ENCODE assay signal across 8 cellular contexts in the genomic region with DNA sequence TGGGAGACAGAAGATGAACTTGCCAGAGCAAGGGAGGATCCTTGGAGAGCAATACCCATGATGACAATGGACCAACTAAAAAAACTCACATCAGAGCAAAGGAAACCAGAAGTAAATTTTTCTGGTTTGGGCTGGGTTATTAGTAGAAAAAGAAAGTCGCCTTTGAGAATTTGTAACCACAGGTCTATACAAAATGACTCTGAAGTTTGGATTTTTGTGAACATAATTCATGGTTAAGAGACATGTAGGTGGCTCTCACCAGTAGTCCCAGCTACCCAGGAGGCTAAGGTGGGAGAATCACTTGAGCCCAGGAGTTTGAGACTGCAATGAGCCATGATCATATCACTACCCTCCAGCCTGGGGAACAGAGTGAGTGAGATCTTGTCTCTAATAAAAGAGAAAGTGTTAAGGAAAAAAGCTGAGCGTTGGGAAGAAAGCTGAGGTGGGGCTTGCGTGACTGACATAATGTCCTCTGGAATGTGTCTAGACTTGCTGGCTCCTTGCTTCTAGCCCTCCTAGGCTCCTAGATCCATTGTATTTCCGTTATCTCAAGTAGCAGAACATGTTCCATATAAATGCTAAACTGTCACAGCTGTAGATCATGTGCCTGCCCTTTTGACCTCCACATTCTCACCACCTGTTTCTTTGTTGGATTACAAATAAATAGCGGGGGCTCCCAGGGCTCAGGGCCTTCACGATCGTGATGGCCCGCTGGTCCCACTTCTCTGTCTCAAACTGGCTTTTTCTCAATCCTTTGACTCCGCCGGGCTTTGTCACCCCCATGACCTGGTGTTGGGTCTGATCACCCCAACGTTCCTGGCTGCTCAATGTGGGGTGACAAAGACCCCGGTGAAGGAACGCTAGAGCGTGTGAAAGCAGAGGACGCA. TPM values are rescaled to one million over a fixed set of nuclear protein-coding genes. Genes with fewer than 3 reads are reported as not detected.
DNase-seq lines count a peak whose midpoint lies in the region; ATAC-seq and TF ChIP-seq lines count a peak whose summit lies in the region.

No MANE protein-coding gene starts in this region.

- in situ Hi-C loops in GM13976 (cut with MboI; ENCODE audit: low sequenced_read_pairs, unreplicated experiment), result no loop called here

- H3K27ac ChIP-seq in hepatocyte, result peak overlapping the region; percentile 15

- DNase-seq in GM13976 (ENCODE audit: low spot score) (peak; percentile 38), LHCN-M2 (ENCODE audit: low read depth) (peak; percentile 83), hepatocyte (ENCODE audit: low spot score) (no peak), T-helper 9 cell (no peak), GM19238 (ENCODE audit: insufficient read length, low spot score) (no peak), Ammon's horn (ENCODE audit: low spot score) (no peak)
- DNase-seq in activated CD4-positive, alpha-beta T cell treated with anti-CD3 and anti-CD28 coated beads, Interleukin-2, amount 50 U/mL, for 1 hour, result no peak

- no peaks in the 10 kb centered on the region for H4K20me1 ChIP-seq in hepatocyte (ENCODE audit: insufficient read depth, poor library complexity, severe bottlenecking)

- no peak overlapping the region for H2AFZ ChIP-seq in hepatocyte

- peaks cover 13% of the 10 kb centered on the region for H3K4me1 ChIP-seq in hepatocyte (ENCODE audit: insufficient read depth)

- H3K4me3 ChIP-seq in hepatocyte, result no peak overlapping the region

- WGBS in hepatocyte (ENCODE audit: low lambda C conversion rate, missing lambda C conversion rate), result 51% methylated on average over 15 of the region's 15 CpGs

- no peaks in the 10 kb centered on the region for H3K27me3 ChIP-seq in hepatocyte

- no peaks in the 10 kb centered on the region for H3K36me3 ChIP-seq in hepatocyte (replicated peaks; ENCODE audit: insufficient read depth, low read depth)

- no peaks in the 10 kb centered on the region for H3K9me3 ChIP-seq in hepatocyte (ENCODE audit: low read depth)

- no peaks in the 10 kb centered on the region for H3K9me2 ChIP-seq in hepatocyte (replicated peaks; ENCODE audit: insufficient read depth)

- no peaks in the 10 kb centered on the region for H3K79me2 ChIP-seq in hepatocyte

- TF ChIP-seq CTCF in GM13976 (IDR thresholded peaks at IDR 0.05; ENCODE audit: borderline replicate concordance, control extremely low read depth, extremely low read depth, insufficient read depth, missing control alignments), result no peak
- TF ChIP-seq CTCF in hepatocyte (IDR thresholded peaks at IDR 0.05; ENCODE audit: poor library complexity), result no peak

- peak overlapping the region; percentile 26 for H3K4me2 ChIP-seq in hepatocyte

- peak; percentile 77 for ATAC-seq in GM21786 (IDR thresholded peaks at IDR 0.05; ENCODE audit: unreplicated experiment)

RNA-seq across cellular contexts. Expression of a gene that starts 56.2 kb away (rescaled TPM):
- total RNA-seq in LHCN-M2 (2014; rRNA removed), result 39.2 and 52.2 TPM in 2 replicates
- 67.6 TPM for polyA plus RNA-seq in LHCN-M2 (2012)
- 164 and 166 TPM in 2 replicates for total RNA-seq in hepatocyte
- 102 and 124 TPM in 2 replicates for polyA plus RNA-seq in hepatocyte

Comparison
In these comparisons a context has a peak if more than half of its experiments do, and no peak if none do; other contexts are left out.
1. DNase-seq: peak in GM13976 (single experiment) and LHCN-M2 (single experiment); none in hepatocyte (single experiment), T-helper 9 cell (single experiment), GM19238 (single experiment), activated CD4-positive, alpha-beta T cell treated with anti-CD3 and anti-CD28 coated beads, Interleukin-2, amount 50 U/mL, for 1 hour (single experiment) and Ammon's horn (single experiment).